2 cellular contexts compared by ENCODE assay signal in genomic region chr6:52213127-52213526, GRCh38.
TF ChIP-seq lines count a peak whose summit lies in the region.

No MANE protein-coding gene starts in this region.

TF ChIP-seq in HepG2, 621 proteins besides CTCF, POLR2A, EP300 and RAD21 (continues in another document):
- TF ChIP-seq, protein P1, sequence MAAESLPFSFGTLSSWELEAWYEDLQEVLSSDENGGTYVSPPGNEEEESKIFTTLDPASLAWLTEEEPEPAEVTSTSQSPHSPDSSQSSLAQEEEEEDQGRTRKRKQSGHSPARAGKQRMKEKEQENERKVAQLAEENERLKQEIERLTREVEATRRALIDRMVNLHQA (CRISPR knock-in tag; IDR thresholded peaks at IDR 0.05) = no peak
- no peak for TF ChIP-seq ZNF576 (CRISPR knock-in tag; IDR thresholded peaks at IDR 0.05)
- TF ChIP-seq, protein P2, sequence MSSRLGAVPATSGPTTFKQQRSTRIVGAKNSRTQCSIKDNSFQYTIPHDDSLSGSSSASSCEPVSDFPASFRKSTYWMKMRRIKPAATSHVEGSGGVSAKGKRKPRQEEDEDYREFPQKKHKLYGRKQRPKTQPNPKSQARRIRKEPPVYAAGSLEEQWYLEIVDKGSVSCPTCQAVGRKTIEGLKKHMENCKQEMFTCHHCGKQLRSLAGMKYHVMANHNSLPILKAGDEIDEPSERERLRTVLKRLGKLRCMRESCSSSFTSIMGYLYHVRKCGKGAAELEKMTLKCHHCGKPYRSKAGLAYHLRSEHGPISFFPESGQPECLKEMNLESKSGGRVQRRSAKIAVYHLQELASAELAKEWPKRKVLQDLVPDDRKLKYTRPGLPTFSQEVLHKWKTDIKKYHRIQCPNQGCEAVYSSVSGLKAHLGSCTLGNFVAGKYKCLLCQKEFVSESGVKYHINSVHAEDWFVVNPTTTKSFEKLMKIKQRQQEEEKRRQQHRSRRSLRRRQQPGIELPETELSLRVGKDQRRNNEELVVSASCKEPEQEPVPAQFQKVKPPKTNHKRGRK (CRISPR knock-in tag; IDR thresholded peaks at IDR 0.05) = no peak
- TF ChIP-seq NFE2 (CRISPR knock-in tag; IDR thresholded peaks at IDR 0.05) = no peak
- TF ChIP-seq ZNF768 (CRISPR knock-in tag; IDR thresholded peaks at IDR 0.05) = no peak
- TF ChIP-seq, protein P3, sequence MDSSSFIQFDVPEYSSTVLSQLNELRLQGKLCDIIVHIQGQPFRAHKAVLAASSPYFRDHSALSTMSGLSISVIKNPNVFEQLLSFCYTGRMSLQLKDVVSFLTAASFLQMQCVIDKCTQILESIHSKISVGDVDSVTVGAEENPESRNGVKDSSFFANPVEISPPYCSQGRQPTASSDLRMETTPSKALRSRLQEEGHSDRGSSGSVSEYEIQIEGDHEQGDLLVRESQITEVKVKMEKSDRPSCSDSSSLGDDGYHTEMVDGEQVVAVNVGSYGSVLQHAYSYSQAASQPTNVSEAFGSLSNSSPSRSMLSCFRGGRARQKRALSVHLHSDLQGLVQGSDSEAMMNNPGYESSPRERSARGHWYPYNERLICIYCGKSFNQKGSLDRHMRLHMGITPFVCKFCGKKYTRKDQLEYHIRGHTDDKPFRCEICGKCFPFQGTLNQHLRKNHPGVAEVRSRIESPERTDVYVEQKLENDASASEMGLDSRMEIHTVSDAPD (CRISPR knock-in tag; IDR thresholded peaks at IDR 0.05) = peak; percentile 27; the same call in 1 of the 2 replicates
- no peak for TF ChIP-seq ZNF296 (CRISPR knock-in tag; conservative IDR thresholded peaks at IDR 0.05)
- TF ChIP-seq ZBTB40 (IDR thresholded peaks at IDR 0.05) = no peak
- no peak for TF ChIP-seq ZBTB40 (CRISPR knock-in tag; IDR thresholded peaks at IDR 0.05)
- no peak for TF ChIP-seq GTF2F1 (IDR thresholded peaks at IDR 0.05; ENCODE audit: low read length)
- no peak for TF ChIP-seq EEA1 (CRISPR knock-in tag; IDR thresholded peaks at IDR 0.05; ENCODE audit: borderline replicate concordance)
- no peak for TF ChIP-seq RBAK (CRISPR knock-in tag; IDR thresholded peaks at IDR 0.05)
- TF ChIP-seq GTF3A (CRISPR knock-in tag; conservative IDR thresholded peaks at IDR 0.05) = no peak
- no peak for TF ChIP-seq ZNF260 (CRISPR knock-in tag; IDR thresholded peaks at IDR 0.05; ENCODE audit: borderline replicate concordance, low read depth)
- TF ChIP-seq TEAD3 (CRISPR knock-in tag; optimal IDR thresholded peaks at IDR 0.05; ENCODE audit: borderline replicate concordance) = peak; percentile 46
- no peak for TF ChIP-seq NCOA5 (CRISPR knock-in tag; IDR thresholded peaks at IDR 0.05)

TF ChIP-seq in HCT116, 20 proteins besides CTCF, POLR2A, EP300 and RAD21:
- TF ChIP-seq TCF7L2 (IDR thresholded peaks at IDR 0.05; ENCODE audit: borderline replicate concordance, extremely low read depth, insufficient read depth, insufficient read length) (peak; percentile 57), EZH2phosphoT487 (IDR thresholded peaks at IDR 0.05; ENCODE audit: borderline replicate concordance) (no peak), SIN3A (IDR thresholded peaks at IDR 0.05; ENCODE audit: low read depth) (no peak), ELF1 (IDR thresholded peaks at IDR 0.05; ENCODE audit: borderline replicate concordance, low read depth) (no peak), ZFX (IDR thresholded peaks at IDR 0.05) (no peak), JUND (IDR thresholded peaks at IDR 0.05) (no peak)
